Comparison of ENCODE assay signal across 18 cellular contexts in the genomic region with DNA sequence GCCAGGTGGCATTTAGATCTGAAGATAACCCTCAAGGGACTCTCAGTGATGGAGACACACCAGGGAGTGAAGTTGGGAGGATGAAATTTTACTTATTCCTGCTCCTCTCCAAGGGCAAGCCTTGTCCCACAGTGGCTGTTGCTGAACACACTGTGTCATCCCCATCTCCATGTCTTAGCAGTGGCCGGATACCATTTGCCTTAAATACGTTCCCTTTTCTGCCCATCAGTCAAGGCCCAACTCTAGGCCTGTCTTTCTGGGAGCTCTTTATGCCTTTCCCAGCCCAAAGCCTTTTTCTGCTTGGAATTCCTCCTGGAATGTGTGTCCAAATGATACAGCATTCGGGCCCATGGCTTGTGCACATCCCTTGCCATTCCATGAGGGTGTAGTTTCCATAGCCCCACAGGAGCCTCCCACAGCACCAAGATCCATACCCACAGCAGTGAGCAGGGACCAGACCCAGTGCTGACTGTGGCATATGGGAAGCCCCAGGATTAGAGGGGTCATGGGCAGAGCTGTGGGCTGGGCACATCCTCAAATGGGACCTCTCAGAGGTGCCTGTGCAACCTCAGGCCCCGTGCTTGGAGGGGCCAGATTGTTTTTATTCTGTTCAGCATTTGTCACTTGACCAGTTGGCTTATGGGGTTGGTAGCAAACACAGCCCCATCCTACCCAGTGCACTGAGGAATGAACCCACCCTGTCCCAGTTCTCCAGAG.
DNase-seq lines count a peak whose midpoint lies in the region; ATAC-seq, FAIRE-seq and TF ChIP-seq lines count a peak whose summit lies in the region.
"Had no signal": no experiment of that assay in that cellular context is flagged by ENCODE, and none has a peak within 500 bp of the region (broad histone marks: within the 10 kb centered on the region; RNA-seq: fewer than 3 reads in every experiment).

No MANE protein-coding gene starts in this region.

- WGBS in esophagus muscularis mucosa = 62% methylated on average over 4 of the region's 4 CpGs

- H3K27ac ChIP-seq in esophagus muscularis mucosa (replicated peaks in 1 of 4) = no peak overlapping the region
- H3K27ac ChIP-seq: GM23248 had no signal

- ATAC-seq in HG03565 (IDR thresholded peaks at IDR 0.05; ENCODE audit: unreplicated experiment) = no peak

- FAIRE-seq in H54 (lab: Jason Lieb, UNC) = no peak
- FAIRE-seq: RCC 7860 had no signal

- no peak for TF ChIP-seq CTCF in esophagus muscularis mucosa (IDR thresholded peaks at IDR 0.05)

- no peaks in the 10 kb centered on the region for H3K9me3 ChIP-seq in esophagus muscularis mucosa

- intact Hi-C loops in esophagus muscularis mucosa (cut with DNase I) (no loop called here), posterior vena cava (cut with DNase I) (no loop called here)

- TF ChIP-seq POLR2A in esophagus muscularis mucosa (IDR thresholded peaks at IDR 0.05; ENCODE audit: low read depth) (no peak), H54 (IDR thresholded peaks at IDR 0.05; ENCODE audit: low read depth, low read length) (no peak)

- peaks cover 0 to 12% (median 0%) of the 10 kb centered on the region in 4 donors for H3K27me3 ChIP-seq in esophagus muscularis mucosa

- no peak for TF ChIP-seq EP300 in esophagus muscularis mucosa (IDR thresholded peaks at IDR 0.05)

- no peak overlapping the region for H3K4me3 ChIP-seq in esophagus muscularis mucosa
- H3K4me3 ChIP-seq: GM23248 had no signal

- H3K4me1 ChIP-seq in esophagus muscularis mucosa = no peaks in the 10 kb centered on the region

- H3K36me3 ChIP-seq in esophagus muscularis mucosa = no peaks in the 10 kb centered on the region

- peak; percentile 13 for DNase-seq in activated CD8-positive, alpha-beta memory T cell treated with anti-CD3 and anti-CD28 coated beads for 24 hours
- no peak for DNase-seq in activated CD8-positive, alpha-beta memory T cell treated with anti-CD3 and anti-CD28 coated beads, Interleukin-2, amount 50 U/mL, for 48 hours
- peak; percentile 66 for DNase-seq in esophagus muscularis mucosa (ENCODE audit: extremely low spot score)
- DNase-seq in posterior vena cava (ENCODE audit: low spot score) = peak; percentile 54
- no peak for DNase-seq in NCI-H2107 treated with DMSO at 0.1 percent for 48 hours (lab: John Stamatoyannopoulos, UW; ENCODE audit: unreplicated experiment)
- DNase-seq in H54 (ENCODE audit: insufficient read length, low spot score) = no peak
- DNase-seq: DND-41, GM23248, HCEC 1CT, KBM-7, MV-4-11, NCI-H1105, NCI-H1436 treated with DMSO at 0.1 percent for 48 hours, NCI-H187 treated with DMSO at 0.1 percent for 48 hours, NCI-H774, SIG-M5 had no signal

Comparison
In these comparisons a context has a peak if more than half of its experiments do, and no peak if none do; other contexts are left out.
1. DNase-seq: peak in activated CD8-positive, alpha-beta memory T cell treated with anti-CD3 and anti-CD28 coated beads for 24 hours (single experiment), esophagus muscularis mucosa (single experiment) and posterior vena cava (single experiment); none in activated CD8-positive, alpha-beta memory T cell treated with anti-CD3 and anti-CD28 coated beads, Interleukin-2, amount 50 U/mL, for 48 hours (single experiment), NCI-H2107 treated with DMSO at 0.1 percent for 48 hours (single experiment) and H54 (single experiment).